ENCODE assay signal across 2 cellular contexts in the genomic region with DNA sequence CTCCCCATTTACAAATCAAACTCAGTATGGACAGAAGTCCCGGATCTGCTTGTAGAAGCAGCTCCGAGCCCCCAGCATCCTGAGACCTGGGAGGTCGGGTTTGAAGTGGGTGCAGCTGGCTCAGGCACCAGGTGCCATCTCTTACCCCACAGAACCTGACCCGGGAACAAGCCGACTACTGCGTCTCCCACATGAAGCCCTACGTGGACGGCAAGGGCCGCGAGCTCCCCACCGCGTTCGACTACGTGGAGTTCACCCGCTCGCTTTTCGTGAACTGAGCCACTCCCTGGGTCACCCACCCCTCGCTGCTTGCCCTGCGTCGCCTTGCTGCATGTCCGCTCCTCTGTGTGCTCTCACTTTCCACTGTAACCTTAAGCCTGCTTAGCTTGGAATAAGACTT.
TF ChIP-seq lines count a peak whose summit lies in the region.

No MANE protein-coding gene starts in this region.

TF ChIP-seq in IMR-90, 13 proteins besides CTCF, POLR2A, EP300 and RAD21:
- no peak for TF ChIP-seq MAFK (IDR thresholded peaks at IDR 0.05; ENCODE audit: low read depth, low read length)
- no peak for TF ChIP-seq CHD1 (IDR thresholded peaks at IDR 0.05; ENCODE audit: low read depth, low read length)
- TF ChIP-seq, protein P1, sequence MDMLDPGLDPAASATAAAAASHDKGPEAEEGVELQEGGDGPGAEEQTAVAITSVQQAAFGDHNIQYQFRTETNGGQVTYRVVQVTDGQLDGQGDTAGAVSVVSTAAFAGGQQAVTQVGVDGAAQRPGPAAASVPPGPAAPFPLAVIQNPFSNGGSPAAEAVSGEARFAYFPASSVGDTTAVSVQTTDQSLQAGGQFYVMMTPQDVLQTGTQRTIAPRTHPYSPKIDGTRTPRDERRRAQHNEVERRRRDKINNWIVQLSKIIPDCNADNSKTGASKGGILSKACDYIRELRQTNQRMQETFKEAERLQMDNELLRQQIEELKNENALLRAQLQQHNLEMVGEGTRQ (IDR thresholded peaks at IDR 0.05; ENCODE audit: low read depth, low read length): no peak
- TF ChIP-seq RFX5 (IDR thresholded peaks at IDR 0.05; ENCODE audit: low read depth, low read length): no peak
- no peak for TF ChIP-seq BHLHE40 (IDR thresholded peaks at IDR 0.05; ENCODE audit: low read depth, low read length)
- no peak for TF ChIP-seq FOS (IDR thresholded peaks at IDR 0.05; ENCODE audit: low read depth, low read length)
- no peak for TF ChIP-seq CEBPB (IDR thresholded peaks at IDR 0.05; ENCODE audit: low read depth, low read length)
- TF ChIP-seq RCOR1 (IDR thresholded peaks at IDR 0.05; ENCODE audit: insufficient replicate concordance, low read length): no peak
- TF ChIP-seq NFE2L2 (IDR thresholded peaks at IDR 0.05; ENCODE audit: low read depth, low read length): no peak
- TF ChIP-seq, protein P2, sequence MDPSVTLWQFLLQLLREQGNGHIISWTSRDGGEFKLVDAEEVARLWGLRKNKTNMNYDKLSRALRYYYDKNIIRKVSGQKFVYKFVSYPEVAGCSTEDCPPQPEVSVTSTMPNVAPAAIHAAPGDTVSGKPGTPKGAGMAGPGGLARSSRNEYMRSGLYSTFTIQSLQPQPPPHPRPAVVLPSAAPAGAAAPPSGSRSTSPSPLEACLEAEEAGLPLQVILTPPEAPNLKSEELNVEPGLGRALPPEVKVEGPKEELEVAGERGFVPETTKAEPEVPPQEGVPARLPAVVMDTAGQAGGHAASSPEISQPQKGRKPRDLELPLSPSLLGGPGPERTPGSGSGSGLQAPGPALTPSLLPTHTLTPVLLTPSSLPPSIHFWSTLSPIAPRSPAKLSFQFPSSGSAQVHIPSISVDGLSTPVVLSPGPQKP (IDR thresholded peaks at IDR 0.05; ENCODE audit: borderline replicate concordance, low read depth, low read length): no peak
TF ChIP-seq in IMR-90: peak in this region for 0.

TF ChIP-seq in neural cell, 6 proteins besides CTCF, POLR2A, EP300 and RAD21:
- TF ChIP-seq POLR2AphosphoS5 (IDR thresholded peaks at IDR 0.05): peak; percentile 1
- TF ChIP-seq TAF1 (IDR thresholded peaks at IDR 0.05; ENCODE audit: low read depth): no peak
TF ChIP-seq in neural cell: peak in this region for 1.
